12 cellular contexts compared by ENCODE assay signal in the genomic region with DNA sequence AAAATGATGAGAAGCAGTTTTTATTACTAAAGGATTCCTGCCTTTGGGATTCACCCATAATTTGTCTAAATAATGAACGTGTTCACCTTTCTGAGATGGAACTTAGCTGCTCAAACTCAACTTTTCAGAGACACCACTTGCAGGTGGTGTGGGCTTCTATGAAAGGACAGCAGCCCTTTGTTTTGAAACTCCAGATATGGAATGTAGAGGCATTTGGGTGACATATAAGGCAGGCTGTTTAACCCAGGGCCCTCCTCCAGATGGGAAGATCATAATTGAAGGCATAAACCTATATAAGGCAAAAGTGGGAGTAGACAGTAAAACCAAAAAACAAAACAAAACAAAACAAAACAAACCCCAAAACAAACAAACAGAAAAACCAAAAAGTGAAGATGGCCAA. TPM values are rescaled to one million over a fixed set of nuclear protein-coding genes. Genes with fewer than 3 reads are reported as not detected.
DNase-seq lines count a peak whose midpoint lies in the region; ATAC-seq and TF ChIP-seq lines count a peak whose summit lies in the region.
"Had no signal": no experiment of that assay in that cellular context is flagged by ENCODE, and none has a peak within 500 bp of the region (broad histone marks: within the 10 kb centered on the region; RNA-seq: fewer than 3 reads in every experiment).

No MANE protein-coding gene starts in this region.

- H3K4me2 ChIP-seq in smooth muscle cell = peak overlapping the region; percentile 89

- 60 to 86% methylated on average over 1 of the region's 1 CpG for WGBS in esophagus squamous epithelium, 2 donors
- WGBS in smooth muscle cell (ENCODE audit: low lambda C conversion rate) = 81% methylated on average over 1 of the region's 1 CpG

- H3F3A ChIP-seq in smooth muscle cell (ENCODE audit: low read depth) = peaks cover 5% of the 10 kb centered on the region

- no peaks in the 10 kb centered on the region for H3K79me2 ChIP-seq in smooth muscle cell (ENCODE audit: low read depth)

- H3K9ac ChIP-seq in smooth muscle cell (ENCODE audit: low read depth) = no peak overlapping the region

- ATAC-seq in HG03097 (IDR thresholded peaks at IDR 0.05; ENCODE audit: low FRiP score, unreplicated experiment) = no peak

- TF ChIP-seq POLR2A in esophagus squamous epithelium (IDR thresholded peaks at IDR 0.05) = no peak

- H3K36me3 ChIP-seq in esophagus squamous epithelium = no peaks in the 10 kb centered on the region
- no peaks in the 10 kb centered on the region for H3K36me3 ChIP-seq in smooth muscle cell (ENCODE audit: low read depth)
- H3K36me3 ChIP-seq: pancreas had no signal

- H2AFZ ChIP-seq in smooth muscle cell (ENCODE audit: low read depth) = peak overlapping the region; percentile 93

- DNase-seq in DMS53 (lab: John Stamatoyannopoulos, UW) (peak; percentile 28), DMS53 treated with DMSO at 0.1 percent for 48 hours (lab: John Stamatoyannopoulos, UW; ENCODE audit: unreplicated experiment) (no peak), OCI-M1 (lab: John Stamatoyannopoulos, UW) (peak; percentile 33), esophagus squamous epithelium (lab: John Stamatoyannopoulos, UW) (no peak), smooth muscle cell (lab: John Stamatoyannopoulos, UW; ENCODE audit: unreplicated experiment) (no peak), mesenteric fat pad (ENCODE audit: low spot score) (no peak), NCI-H1417 treated with DMSO at 0.1 percent for 48 hours (lab: John Stamatoyannopoulos, UW) (no peak)

- TF ChIP-seq CTCF in esophagus squamous epithelium (IDR thresholded peaks at IDR 0.05) (no peak), smooth muscle cell (IDR thresholded peaks at IDR 0.05; ENCODE audit: borderline replicate concordance, insufficient read depth, poor library complexity, severe bottlenecking) (no peak)

- intact Hi-C loops in esophagus squamous epithelium (cut with DNase I) = loop anchor here (10.0 kb wide), 1 partner anchor 114 kb away; no protein-coding TSS in a partner anchor

- H3K4me1 ChIP-seq in esophagus squamous epithelium (peaks cover 0 to 18% (median 0%) of the 10 kb centered on the region in 3 donors), smooth muscle cell (ENCODE audit: low read depth) (peaks cover 8% of the 10 kb centered on the region)
- H3K4me1 ChIP-seq: pancreas had no signal

- H4K20me1 ChIP-seq in smooth muscle cell (ENCODE audit: low read depth) = no peaks in the 10 kb centered on the region

- H3K27me3 ChIP-seq in esophagus squamous epithelium (no peaks in the 10 kb centered on the region), smooth muscle cell (ENCODE audit: low read depth) (no peaks in the 10 kb centered on the region)
- H3K27me3 ChIP-seq: pancreas had no signal

- H3K9me3 ChIP-seq in esophagus squamous epithelium = no peaks in the 10 kb centered on the region
- H3K9me3 ChIP-seq in smooth muscle cell (replicated peaks; ENCODE audit: low read depth) = no peaks in the 10 kb centered on the region
- H3K9me3 ChIP-seq: pancreas had no signal

- H3K4me3 ChIP-seq in esophagus squamous epithelium (peak overlapping the region in 3 of 4 donors; percentile 49 to 71 (median 52)), smooth muscle cell (peak overlapping the region; percentile 62)

- peak overlapping the region; percentile 31 to 70 (median 52) for H3K27ac ChIP-seq in esophagus squamous epithelium
- H3K27ac ChIP-seq in smooth muscle cell (ENCODE audit: low read depth) = no peak overlapping the region
- H3K27ac ChIP-seq: 22Rv1 had no signal

RNA-seq across cellular contexts. Expression of a gene that starts 11.9 kb away (rescaled TPM):
- 10 to 100 TPM; 15.2 to 31.6 (median 24.0) TPM for total RNA-seq in esophagus squamous epithelium
- total RNA-seq in smooth muscle cell = 35.8 and 39.1 TPM in 2 replicates
- 13.2 and 17.4 TPM in 2 replicates for polyA plus RNA-seq in smooth muscle cell
- 35.8 TPM for total RNA-seq in mesenteric fat pad

RNA-seq across cellular contexts. Expression of a gene that starts 37.6 kb away (rescaled TPM):
- total RNA-seq in esophagus squamous epithelium (not detected), smooth muscle cell (not detected in 2 replicates), mesenteric fat pad (not detected)
- polyA plus RNA-seq in smooth muscle cell = 0.40 TPM in 1 of 2 replicates, not detected in the other
- total RNA-seq: epithelial cell of proximal tubule, pancreas, subcutaneous adipose tissue had no signal
- polyA plus RNA-seq: pancreas had no signal

RNA-seq across cellular contexts. Expression of a gene that starts 43.0 kb away (rescaled TPM):
- total RNA-seq in esophagus squamous epithelium (under 1 TPM in 3 of 4 donors, not detected in 1; 0.06 to 0.19 (median 0.13) TPM), smooth muscle cell (0.04 and 0.18 TPM in 2 replicates), mesenteric fat pad (0.58 TPM)
- polyA plus RNA-seq in smooth muscle cell = 0.06 TPM in 1 of 2 replicates, not detected in the other
- total RNA-seq: epithelial cell of proximal tubule had no signal

RNA-seq across cellular contexts. Expression of a gene that starts 44.1 kb away (rescaled TPM):
- 1 to 10 TPM in 2 of 4 donors, under 1 TPM in 2; 0.57 to 2.3 (median 1.0) TPM for total RNA-seq in esophagus squamous epithelium
- not detected in 2 replicates for total RNA-seq in smooth muscle cell
- polyA plus RNA-seq in smooth muscle cell = not detected in 2 replicates
- total RNA-seq in mesenteric fat pad = not detected
- total RNA-seq: epithelial cell of proximal tubule, pancreas had no signal
- polyA plus RNA-seq: pancreas had no signal

Comparison
In these comparisons a context has a peak if more than half of its experiments do, and no peak if none do; other contexts are left out.
1. DNase-seq: peak in DMS53 (single experiment) and OCI-M1 (single experiment); none in DMS53 treated with DMSO at 0.1 percent for 48 hours (single experiment), esophagus squamous epithelium (single experiment), smooth muscle cell (single experiment), mesenteric fat pad (single experiment) and NCI-H1417 treated with DMSO at 0.1 percent for 48 hours (single experiment).